Comparison of ENCODE assay signal across 9 cellular contexts in the genomic region with DNA sequence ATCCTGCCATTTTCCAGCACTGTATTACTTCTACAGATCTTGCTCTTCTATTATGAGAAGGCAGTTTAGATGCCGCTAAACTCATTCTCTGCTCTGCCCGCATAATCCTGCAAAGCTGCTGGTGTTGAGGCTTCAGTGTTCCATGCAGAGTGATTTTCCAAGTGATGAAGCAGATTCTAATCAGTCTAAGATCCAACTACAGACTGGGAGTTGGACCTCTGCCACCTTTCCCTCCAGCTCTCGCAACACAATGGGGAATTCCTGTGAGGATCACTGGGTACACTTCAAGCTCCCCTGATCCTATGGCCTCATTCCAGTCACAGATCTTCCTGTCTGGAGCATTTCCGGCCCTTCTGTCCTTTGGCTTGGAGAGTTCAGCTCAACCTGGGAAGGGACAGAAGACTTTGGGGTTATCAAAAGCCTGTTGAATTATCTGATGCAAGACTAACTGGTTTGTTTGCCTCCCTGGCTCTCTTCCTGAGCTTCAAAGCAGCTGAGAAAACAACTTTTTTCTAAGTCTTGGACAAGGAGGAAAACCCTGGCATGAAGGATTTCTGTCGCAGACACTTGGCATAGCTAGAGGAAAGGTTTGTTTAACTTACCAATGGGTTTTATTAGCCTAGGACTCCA.
DNase-seq lines count a peak whose midpoint lies in the region; ATAC-seq, FAIRE-seq and TF ChIP-seq lines count a peak whose summit lies in the region.
"Had no signal": no experiment of that assay in that cellular context is flagged by ENCODE, and none has a peak within 500 bp of the region (broad histone marks: within the 10 kb centered on the region; RNA-seq: fewer than 3 reads in every experiment).

No MANE protein-coding gene starts in this region.

- H3K9me1 ChIP-seq in keratinocyte (ENCODE audit: control insufficient read depth, extremely low read depth, insufficient read depth, low read length): no peaks in the 10 kb centered on the region

- POLR2A ChIA-PET in activated B cell treated with CpG ODN at 0.5 μM for 24 hours (lab: Charles Lee): interaction anchor here (0.7 to 1.2 kb wide), 3 partner anchors 14 to 57 kb away, joined by 3 read pairs; no protein-coding TSS in a partner anchor

- H3K4me3 ChIP-seq in keratinocyte (ENCODE audit: control insufficient read depth in 2 of 3, extremely low read depth in 1 of 3, insufficient read depth in 2 of 3, low read depth in 1 of 3, low read length in 3 of 3): no peak overlapping the region

- no peaks in the 10 kb centered on the region for H3K27me3 Mint-ChIP-seq in activated B cell treated with CpG ODN at 0.5 μM for 24 hours

- peaks cover 31% of the 10 kb centered on the region for H3K4me1 ChIP-seq in keratinocyte (ENCODE audit: control insufficient read depth, extremely low read depth, insufficient read depth, low read length)

- peak; percentile 91 for FAIRE-seq in keratinocyte (lab: Jason Lieb, UNC)

- in situ Hi-C loops in GM13977 (cut with MboI; ENCODE audit: low pct_unique_long_range_greater_than_20kb, low sequenced_read_pairs, unreplicated experiment): no loop called here

- peak overlapping the region; percentile 64 for H3K4me2 ChIP-seq in keratinocyte (ENCODE audit: control insufficient read depth, extremely low read depth, insufficient read depth, low read depth, low read length)
- H3K4me2 ChIP-seq: KMS-11 had no signal

- H4K20me1 ChIP-seq in keratinocyte (ENCODE audit: control insufficient read depth, extremely low read depth, insufficient read depth, low read length): no peaks in the 10 kb centered on the region

- H3K4me1 Mint-ChIP-seq in activated B cell treated with CpG ODN at 0.5 μM for 24 hours: peaks cover 12% of the 10 kb centered on the region

- H3K79me2 ChIP-seq in keratinocyte (ENCODE audit: control insufficient read depth, insufficient read depth, low read length): no peaks in the 10 kb centered on the region

- CTCF ChIA-PET in activated B cell treated with CpG ODN at 0.5 μM for 24 hours (lab: Charles Lee): no interaction called here

- TF ChIP-seq CTCF in activated B cell treated with CpG ODN at 0.5 μM for 24 hours (IDR thresholded peaks at IDR 0.05) (no peak), keratinocyte (optimal IDR thresholded peaks at IDR 0.05 in 1 of 3, IDR thresholded peaks at IDR 0.05 in 1 of 3, conservative IDR thresholded peaks at IDR 0.05 in 1 of 3; ENCODE audit: extremely low read depth in 1 of 3, insufficient read depth in 2 of 3, low read length in 3 of 3) (no peak), GM13977 (IDR thresholded peaks at IDR 0.05; ENCODE audit: extremely low read depth, insufficient read depth, missing control alignments) (no peak)

- peak overlapping the region; percentile 83 for H3K27ac ChIP-seq in keratinocyte (ENCODE audit: control insufficient read depth, insufficient read depth, low read length)
- H3K27ac ChIP-seq: KMS-11 had no signal

- peaks cover 2% of the 10 kb centered on the region for H3K36me3 Mint-ChIP-seq in activated B cell treated with CpG ODN at 0.5 μM for 24 hours (ENCODE audit: low read depth)

- DNase-seq in HCEC 1CT: peak; percentile 68
- no peak for DNase-seq in activated B cell treated with CpG ODN at 0.5 μM for 24 hours
- DNase-seq in keratinocyte (ENCODE audit: low read depth, low spot score): peak; percentile 69
- peak; percentile 55 for DNase-seq in stromal cell of bone marrow (ENCODE audit: low read depth)
- DNase-seq in T-helper 9 cell: no peak
- DNase-seq in effector CD8-positive, alpha-beta T cell (lab: John Stamatoyannopoulos, UW): no peak
- no peak for DNase-seq in GM13977 (ENCODE audit: low spot score)

- H3K27me3 ChIP-seq in keratinocyte (ENCODE audit: control insufficient read depth, extremely low read depth, insufficient read depth, low read length): no peaks in the 10 kb centered on the region

- intact Hi-C loops in activated B cell treated with CpG ODN at 0.5 μM for 24 hours (cut with micrococcal nuclease): no loop called here

- peak overlapping the region; percentile 24 for H3K27ac Mint-ChIP-seq in activated B cell treated with CpG ODN at 0.5 μM for 24 hours

- peaks cover 8% of the 10 kb centered on the region for H3K9me3 Mint-ChIP-seq in activated B cell treated with CpG ODN at 0.5 μM for 24 hours

- no peaks in the 10 kb centered on the region for H3K36me3 ChIP-seq in keratinocyte (ENCODE audit: control insufficient read depth in 2 of 2, extremely low read depth in 1 of 2, insufficient read depth in 2 of 2, low read length in 2 of 2)

- H2AFZ ChIP-seq in keratinocyte (ENCODE audit: control insufficient read depth, low read length): peak overlapping the region; percentile 4

- H3K4me3 Mint-ChIP-seq in activated B cell treated with CpG ODN at 0.5 μM for 24 hours: no peak overlapping the region

- dilution Hi-C loops in keratinocyte (cut with MboI; ENCODE audit: extremely low pct_ligation_motif_present, low sequenced_read_pairs): no loop called here

- H3K9ac ChIP-seq in keratinocyte (ENCODE audit: control insufficient read depth, extremely low read depth, insufficient read depth, low read length): peak overlapping the region; percentile 49
- H3K9ac ChIP-seq: KMS-11 had no signal

- ATAC-seq in activated B cell treated with CpG ODN at 0.5 μM for 24 hours (ENCODE audit: low read depth) (no peak), GM21619 (IDR thresholded peaks at IDR 0.05; ENCODE audit: unreplicated experiment) (no peak)

- no peaks in the 10 kb centered on the region for H3K9me3 ChIP-seq in keratinocyte (ENCODE audit: control insufficient read depth, low read depth, low read length)

Comparison
In these comparisons a context has a peak if more than half of its experiments do, and no peak if none do; other contexts are left out.
1. DNase-seq: peak in HCEC 1CT (single experiment), keratinocyte (single experiment) and stromal cell of bone marrow (single experiment); none in activated B cell treated with CpG ODN at 0.5 μM for 24 hours (single experiment), T-helper 9 cell (single experiment), effector CD8-positive, alpha-beta T cell (single experiment) and GM13977 (single experiment).